Comparison of ENCODE assay signal across 17 cellular contexts in genomic region chr3:184578822-184579221, GRCh38. TPM values are rescaled to one million over a fixed set of nuclear protein-coding genes. Genes with fewer than 3 reads are reported as not detected.
"Had no signal": no experiment of that assay in that cellular context is flagged by ENCODE, and none has a peak within 500 bp of the region (broad histone marks: within the 10 kb centered on the region; RNA-seq: fewer than 3 reads in every experiment).

No MANE protein-coding gene starts in this region.

- H3K9me3 ChIP-seq: neutrophil had no signal

- H3K9ac ChIP-seq: parathyroid adenoma had no signal

- H3K9me3 Mint-ChIP-seq: activated naive CD4-positive, alpha-beta T cell treated with anti-CD3 and anti-CD28 coated beads for 36 hours; activated T-helper 17 cell treated with anti-CD3 and anti-CD28 coated beads, Interleukin-2, amount 50 U/mL, for 72 hours; central memory CD8-positive, alpha-beta T cell had no signal

- ATAC-seq: activated T-helper 17 cell treated with anti-CD3 and anti-CD28 coated beads, Interleukin-2, amount 50 U/mL, for 72 hours had no signal

- DNase-seq: activated CD4-positive, alpha-beta T cell treated with anti-CD3 and anti-CD28 coated beads, Interleukin-2, amount 50 U/mL, for 1 hour; activated naive CD4-positive, alpha-beta T cell treated with anti-CD3 and anti-CD28 coated beads for 36 hours; cortex of kidney; effector CD4-positive, alpha-beta T cell; foreskin keratinocyte; head of caudate nucleus; retina; stimulated activated CD4-positive, alpha-beta T cell treated with anti-CD3 and anti-CD28 coated beads, Interleukin-4, amount 100 ng/mL, for 24 hours; stimulated activated naive CD4-positive, alpha-beta T cell; SW 1271; trophoblast cell had no signal

- H3K4me3 ChIP-seq: skin epidermis had no signal

- H3K27ac Mint-ChIP-seq: activated naive CD4-positive, alpha-beta T cell treated with anti-CD3 and anti-CD28 coated beads for 36 hours; activated T-helper 17 cell treated with anti-CD3 and anti-CD28 coated beads, Interleukin-2, amount 50 U/mL, for 72 hours had no signal

- H3K79me2 ChIP-seq: parathyroid adenoma had no signal

- H3K4me1 ChIP-seq: parathyroid adenoma had no signal

- H3K36me3 ChIP-seq: neutrophil had no signal

- H3K27ac ChIP-seq: foreskin keratinocyte, neutrophil, parathyroid adenoma had no signal

- H3K27me3 ChIP-seq: foreskin keratinocyte had no signal

- H3K4me3 Mint-ChIP-seq: activated naive CD4-positive, alpha-beta T cell treated with anti-CD3 and anti-CD28 coated beads for 36 hours; activated T-helper 17 cell treated with anti-CD3 and anti-CD28 coated beads, Interleukin-2, amount 50 U/mL, for 72 hours; central memory CD8-positive, alpha-beta T cell had no signal

RNA-seq across cellular contexts. Expression of gene EPHB3, which starts 17.2 kb away (rescaled TPM):
- total RNA-seq: activated CD8-positive, alpha-beta memory T cell treated with anti-CD3 and anti-CD28 coated beads for 36 hours; activated naive CD4-positive, alpha-beta T cell treated with anti-CD3 and anti-CD28 coated beads for 36 hours had no signal
